ENCODE assay signal across 1 cellular context in the genomic region with DNA sequence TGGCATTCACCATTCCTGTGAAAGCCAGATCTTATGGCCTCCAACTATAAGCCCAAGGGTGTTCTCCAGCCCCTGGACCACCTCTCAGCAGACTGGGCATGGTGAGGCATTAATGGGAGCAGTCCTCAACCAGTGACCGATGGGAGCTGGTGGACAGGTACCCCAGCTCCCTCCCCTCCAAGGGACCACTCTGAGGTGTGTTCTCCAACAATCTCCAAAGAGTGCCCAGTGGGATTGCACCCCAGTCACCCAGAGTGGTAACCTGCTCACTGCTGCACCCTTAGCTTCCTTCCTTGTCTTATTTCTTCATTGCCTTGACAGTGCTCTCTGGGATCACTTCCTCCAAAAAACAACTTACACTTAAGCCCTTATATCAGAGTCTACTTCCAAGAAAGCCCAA.
TF ChIP-seq lines count a peak whose summit lies in the region.

No MANE protein-coding gene starts in this region.

TF ChIP-seq in SK-N-SH, 30 proteins besides CTCF, POLR2A, EP300 and RAD21:
- TF ChIP-seq ZBTB33 (IDR thresholded peaks at IDR 0.05; ENCODE audit: borderline replicate concordance, low read depth) = no peak
- no peak for TF ChIP-seq GATA2 (CRISPR knock-in tag; IDR thresholded peaks at IDR 0.05)
- no peak for TF ChIP-seq RFX5 (IDR thresholded peaks at IDR 0.05; ENCODE audit: low read length)
- no peak for TF ChIP-seq FOSL2 (IDR thresholded peaks at IDR 0.05; ENCODE audit: borderline replicate concordance, low read depth)
- TF ChIP-seq REST (IDR thresholded peaks at IDR 0.05; ENCODE audit: low read depth, low read length) = no peak
- no peak for TF ChIP-seq RXRA (IDR thresholded peaks at IDR 0.05; ENCODE audit: borderline replicate concordance, low read depth)
- TF ChIP-seq RCOR1 (IDR thresholded peaks at IDR 0.05; ENCODE audit: low read length) = no peak
- no peak for TF ChIP-seq MXI1 (IDR thresholded peaks at IDR 0.05; ENCODE audit: low read depth, low read length)
- TF ChIP-seq CHD2 (IDR thresholded peaks at IDR 0.05; ENCODE audit: low read length, partially characterized antibody) = no peak
- no peak for TF ChIP-seq MEF2A (IDR thresholded peaks at IDR 0.05; ENCODE audit: borderline replicate concordance, low read depth)
- TF ChIP-seq YY1 (IDR thresholded peaks at IDR 0.05; ENCODE audit: low read depth) = no peak
- TF ChIP-seq SIN3A (IDR thresholded peaks at IDR 0.05; ENCODE audit: borderline replicate concordance, low read depth, low read length) = no peak
- TF ChIP-seq, protein P1, sequence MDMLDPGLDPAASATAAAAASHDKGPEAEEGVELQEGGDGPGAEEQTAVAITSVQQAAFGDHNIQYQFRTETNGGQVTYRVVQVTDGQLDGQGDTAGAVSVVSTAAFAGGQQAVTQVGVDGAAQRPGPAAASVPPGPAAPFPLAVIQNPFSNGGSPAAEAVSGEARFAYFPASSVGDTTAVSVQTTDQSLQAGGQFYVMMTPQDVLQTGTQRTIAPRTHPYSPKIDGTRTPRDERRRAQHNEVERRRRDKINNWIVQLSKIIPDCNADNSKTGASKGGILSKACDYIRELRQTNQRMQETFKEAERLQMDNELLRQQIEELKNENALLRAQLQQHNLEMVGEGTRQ (IDR thresholded peaks at IDR 0.05; ENCODE audit: borderline replicate concordance, low read depth, low read length) = no peak
- no peak for TF ChIP-seq FOXM1 (IDR thresholded peaks at IDR 0.05; ENCODE audit: low read depth)
- no peak for TF ChIP-seq POLR2AphosphoS5 (IDR thresholded peaks at IDR 0.05; ENCODE audit: low read depth, low read length)
- TF ChIP-seq USF1 (IDR thresholded peaks at IDR 0.05; ENCODE audit: borderline replicate concordance, low read depth) = no peak
- no peak for TF ChIP-seq MAX (IDR thresholded peaks at IDR 0.05; ENCODE audit: low read depth)
